Comparison of ENCODE assay signal across 1 cellular context in the genomic region with DNA sequence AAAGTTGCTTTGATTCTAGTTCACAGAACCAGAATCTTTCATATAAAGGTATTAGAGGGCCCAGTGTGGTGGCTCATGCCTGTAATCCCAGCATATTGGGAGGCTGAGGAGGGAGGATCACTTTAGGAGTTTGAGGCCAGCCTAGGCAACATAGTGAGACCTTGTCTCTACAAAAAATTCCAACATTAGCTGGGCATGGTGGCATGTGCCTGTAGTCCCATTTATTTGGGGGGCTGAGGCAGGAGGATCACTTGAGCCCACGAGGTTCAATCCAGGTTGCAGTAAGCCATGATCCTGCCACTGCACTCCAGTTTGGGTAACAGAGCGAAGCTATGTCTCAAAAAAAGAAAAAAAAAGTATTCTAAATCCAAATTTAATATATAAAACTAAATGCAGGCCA.
TF ChIP-seq lines count a peak whose summit lies in the region.

No MANE protein-coding gene starts in this region.

TF ChIP-seq in HepG2, 621 proteins besides CTCF, POLR2A, EP300 and RAD21:
- TF ChIP-seq SP1 (IDR thresholded peaks at IDR 0.05): no peak
- TF ChIP-seq SP1 (CRISPR knock-in tag; IDR thresholded peaks at IDR 0.05): no peak
- TF ChIP-seq, protein P1, sequence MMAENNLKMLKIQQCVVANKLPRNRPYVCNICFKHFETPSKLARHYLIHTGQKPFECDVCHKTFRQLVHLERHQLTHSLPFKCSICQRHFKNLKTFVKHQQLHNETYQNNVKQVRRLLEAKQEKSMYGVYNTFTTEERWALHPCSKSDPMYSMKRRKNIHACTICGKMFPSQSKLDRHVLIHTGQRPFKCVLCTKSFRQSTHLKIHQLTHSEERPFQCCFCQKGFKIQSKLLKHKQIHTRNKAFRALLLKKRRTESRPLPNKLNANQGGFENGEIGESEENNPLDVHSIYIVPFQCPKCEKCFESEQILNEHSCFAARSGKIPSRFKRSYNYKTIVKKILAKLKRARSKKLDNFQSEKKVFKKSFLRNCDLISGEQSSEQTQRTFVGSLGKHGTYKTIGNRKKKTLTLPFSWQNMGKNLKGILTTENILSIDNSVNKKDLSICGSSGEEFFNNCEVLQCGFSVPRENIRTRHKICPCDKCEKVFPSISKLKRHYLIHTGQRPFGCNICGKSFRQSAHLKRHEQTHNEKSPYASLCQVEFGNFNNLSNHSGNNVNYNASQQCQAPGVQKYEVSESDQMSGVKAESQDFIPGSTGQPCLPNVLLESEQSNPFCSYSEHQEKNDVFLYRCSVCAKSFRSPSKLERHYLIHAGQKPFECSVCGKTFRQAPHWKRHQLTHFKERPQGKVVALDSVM (CRISPR knock-in tag; IDR thresholded peaks at IDR 0.05): peak; percentile 61
